ENCODE assay signal across 17 cellular contexts in genomic region chr1:151919246-151919645, GRCh38.
"Had no signal": no experiment of that assay in that cellular context is flagged by ENCODE, and none has a peak within 500 bp of the region (broad histone marks: within the 10 kb centered on the region; RNA-seq: fewer than 3 reads in every experiment).

No MANE protein-coding gene starts in this region.

- FAIRE-seq: TTC549 had no signal

- H3K4me1 ChIP-seq: esophagus squamous epithelium, suprapubic skin, transverse colon, uterus had no signal

- H3K27me3 Mint-ChIP-seq: activated CD4-positive, alpha-beta T cell treated with anti-CD3 and anti-CD28 coated beads for 36 hours; activated naive CD8-positive, alpha-beta T cell; effector memory CD8-positive, alpha-beta T cell; stimulated activated naive CD8-positive, alpha-beta T cell treated with anti-CD3 and anti-CD28 coated beads, Interleukin-15, amount 100 ng/mL, for 72 hours had no signal

- H3K36me3 Mint-ChIP-seq: activated naive CD8-positive, alpha-beta T cell; naive thymus-derived CD4-positive, alpha-beta T cell had no signal

- H3K4me3 Mint-ChIP-seq: activated CD4-positive, alpha-beta T cell treated with anti-CD3 and anti-CD28 coated beads for 36 hours; activated naive CD8-positive, alpha-beta T cell; activated T-helper 1 cell treated with anti-CD3 and anti-CD28 coated beads, Interleukin-12 subunit alpha, Interleukin-12 subunit beta, Interleukin-2, Interleukin-4 antibody, amounts not matched to agents 30 ng/mL and 10 ng/mL and 1 ng/mL, durations not matched to agents 14 hours and 24 hours and 36 hours; effector memory CD8-positive, alpha-beta T cell; naive thymus-derived CD4-positive, alpha-beta T cell; stimulated activated naive CD8-positive, alpha-beta T cell treated with anti-CD3 and anti-CD28 coated beads, Interleukin-15, amount 100 ng/mL, for 72 hours had no signal

- H3K27me3 ChIP-seq: esophagus squamous epithelium, heart right ventricle, ovary, suprapubic skin, transverse colon, uterus had no signal

- H3K27ac Mint-ChIP-seq: activated naive CD8-positive, alpha-beta T cell; activated T-helper 1 cell treated with anti-CD3 and anti-CD28 coated beads, Interleukin-12 subunit alpha, Interleukin-12 subunit beta, Interleukin-2, Interleukin-4 antibody, amounts not matched to agents 30 ng/mL and 10 ng/mL and 1 ng/mL, durations not matched to agents 14 hours and 24 hours and 36 hours; effector memory CD8-positive, alpha-beta T cell had no signal

- H3K9me3 Mint-ChIP-seq: activated T-helper 1 cell treated with anti-CD3 and anti-CD28 coated beads, Interleukin-12 subunit alpha, Interleukin-12 subunit beta, Interleukin-2, Interleukin-4 antibody, amounts not matched to agents 30 ng/mL and 10 ng/mL and 1 ng/mL, durations not matched to agents 14 hours and 24 hours and 36 hours; effector memory CD8-positive, alpha-beta T cell; naive thymus-derived CD4-positive, alpha-beta T cell; stimulated activated naive CD8-positive, alpha-beta T cell treated with anti-CD3 and anti-CD28 coated beads, Interleukin-15, amount 100 ng/mL, for 72 hours had no signal

- H3K4me3 ChIP-seq: esophagus squamous epithelium, heart right ventricle, ovary, psoas muscle, suprapubic skin, transverse colon, uterus had no signal

- ATAC-seq: activated CD4-positive, alpha-beta T cell treated with anti-CD3 and anti-CD28 coated beads for 36 hours; effector memory CD8-positive, alpha-beta T cell; heart right ventricle; naive thymus-derived CD4-positive, alpha-beta T cell; psoas muscle; right cardiac atrium; stimulated activated naive CD8-positive, alpha-beta T cell treated with anti-CD3 and anti-CD28 coated beads, Interleukin-15, amount 100 ng/mL, for 72 hours had no signal

- H3K36me3 ChIP-seq: esophagus squamous epithelium, heart right ventricle, ovary, suprapubic skin, transverse colon, uterus had no signal

- H3K9me3 ChIP-seq: esophagus squamous epithelium, heart right ventricle, ovary, psoas muscle, suprapubic skin, transverse colon, uterus had no signal

- DNase-seq: activated CD4-positive, alpha-beta T cell treated with anti-CD3 and anti-CD28 coated beads for 36 hours; activated CD4-positive, alpha-beta T cell treated with anti-CD3 and anti-CD28 coated beads, Interleukin-2, amount 50 U/mL, for 48 hours; effector memory CD8-positive, alpha-beta T cell; esophagus squamous epithelium; heart right ventricle; mesendoderm; naive thymus-derived CD4-positive, alpha-beta T cell; ovary; psoas muscle; right cardiac atrium; stimulated activated naive CD8-positive, alpha-beta T cell treated with anti-CD3 and anti-CD28 coated beads, Interleukin-15, amount 100 ng/mL, for 72 hours; transverse colon; uterus had no signal

- H3K27ac ChIP-seq: esophagus squamous epithelium, heart right ventricle, ovary, psoas muscle, suprapubic skin, transverse colon, uterus had no signal
